In the genomic region with DNA sequence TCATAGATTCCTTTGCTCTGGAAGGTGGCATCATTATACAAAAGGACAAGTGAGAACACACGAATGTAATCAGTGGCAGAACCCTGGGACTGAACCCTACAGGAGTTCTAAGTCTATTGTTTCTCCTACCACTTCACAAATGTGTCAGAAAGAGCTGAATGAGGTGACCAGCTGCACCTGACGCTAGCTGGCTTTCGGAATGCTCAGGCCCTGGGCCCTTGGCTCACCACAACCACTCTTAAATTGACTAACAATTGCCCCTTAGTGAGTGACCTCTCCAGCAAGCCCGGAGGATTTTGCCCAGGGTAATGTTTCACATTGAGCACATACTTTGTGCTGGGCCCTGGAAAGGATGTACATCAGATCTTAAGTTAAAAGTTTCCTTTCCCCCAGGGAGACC, we compare ENCODE assay signal across 1 cellular context.
TF ChIP-seq lines count a peak whose summit lies in the region.

No MANE protein-coding gene starts in this region.

TF ChIP-seq in SK-N-SH treated with all-trans-retinoic acid at 6 μM for 48 hours, 23 proteins besides CTCF, POLR2A, EP300 and RAD21 (continued from another document):
- TF ChIP-seq ZFP3 (CRISPR knock-in tag; IDR thresholded peaks at IDR 0.05): no peak
- TF ChIP-seq, protein P1, sequence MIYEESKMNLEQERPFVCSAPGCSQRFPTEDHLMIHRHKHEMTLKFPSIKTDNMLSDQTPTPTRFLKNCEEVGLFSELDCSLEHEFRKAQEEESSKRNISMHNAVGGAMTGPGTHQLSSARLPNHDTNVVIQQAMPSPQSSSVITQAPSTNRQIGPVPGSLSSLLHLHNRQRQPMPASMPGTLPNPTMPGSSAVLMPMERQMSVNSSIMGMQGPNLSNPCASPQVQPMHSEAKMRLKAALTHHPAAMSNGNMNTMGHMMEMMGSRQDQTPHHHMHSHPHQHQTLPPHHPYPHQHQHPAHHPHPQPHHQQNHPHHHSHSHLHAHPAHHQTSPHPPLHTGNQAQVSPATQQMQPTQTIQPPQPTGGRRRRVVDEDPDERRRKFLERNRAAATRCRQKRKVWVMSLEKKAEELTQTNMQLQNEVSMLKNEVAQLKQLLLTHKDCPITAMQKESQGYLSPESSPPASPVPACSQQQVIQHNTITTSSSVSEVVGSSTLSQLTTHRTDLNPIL (CRISPR knock-in tag; IDR thresholded peaks at IDR 0.05; ENCODE audit: low read depth): no peak
